In genomic region chr2:2271471-2271941, GRCh38 we compare ENCODE assay signal across 9 cellular contexts.
DNase-seq lines count a peak whose midpoint lies in the region; ATAC-seq and TF ChIP-seq lines count a peak whose summit lies in the region.
"Had no signal": no experiment of that assay in that cellular context is flagged by ENCODE, and none has a peak within 500 bp of the region (broad histone marks: within the 10 kb centered on the region; RNA-seq: fewer than 3 reads in every experiment).

No MANE protein-coding gene starts in this region.

- peak overlapping the region; percentile 47 for H3K27ac Mint-ChIP-seq in nephron progenitor cell
- no peak overlapping the region for H3K27ac Mint-ChIP-seq in T-helper 2 cell treated with Interferon-gamma antibody and Interleukin-4, amounts not matched to agents 5 μg/mL and 100 μg/mL, for 36 hours

- DNase-seq in CD1c-positive myeloid dendritic cell (ENCODE audit: extremely low spot score) = peak; percentile 2
- DNase-seq in NCI-H2196 treated with DMSO at 0.1 percent for 48 hours (lab: John Stamatoyannopoulos, UW; ENCODE audit: unreplicated experiment) = peak; percentile 79
- DNase-seq in cerebellar cortex (ENCODE audit: low spot score) = peak; percentile 89
- no peak for DNase-seq in nephron progenitor cell
- DNase-seq in T-helper 2 cell treated with Interferon-gamma antibody and Interleukin-4, amounts not matched to agents 5 μg/mL and 100 μg/mL, for 36 hours (ENCODE audit: low spot score) = no peak
- DNase-seq in T-helper 9 cell = no peak
- no peak for DNase-seq in amniotic stem cell (lab: John Stamatoyannopoulos, UW)
- DNase-seq: activated T-cell treated with anti-CD3 and anti-CD28 coated beads, Interleukin-2, amount 50 U/mL, for 1 hour had no signal

- no peaks in the 10 kb centered on the region for H3K36me3 Mint-ChIP-seq in nephron progenitor cell (ENCODE audit: low read depth)
- no peaks in the 10 kb centered on the region for H3K36me3 Mint-ChIP-seq in T-helper 2 cell treated with Interferon-gamma antibody and Interleukin-4, amounts not matched to agents 5 μg/mL and 100 μg/mL, for 36 hours (ENCODE audit: low read depth)

- no peak for TF ChIP-seq CTCF in nephron progenitor cell (IDR thresholded peaks at IDR 0.05)

- no peak for ATAC-seq in GM19467 (IDR thresholded peaks at IDR 0.05; ENCODE audit: unreplicated experiment)

- peaks cover 17% of the 10 kb centered on the region for H3K27me3 Mint-ChIP-seq in nephron progenitor cell (ENCODE audit: low read depth, poor library complexity)
- H3K27me3 Mint-ChIP-seq in T-helper 2 cell treated with Interferon-gamma antibody and Interleukin-4, amounts not matched to agents 5 μg/mL and 100 μg/mL, for 36 hours (ENCODE audit: low read depth) = no peaks in the 10 kb centered on the region

- no peak overlapping the region for H3K4me3 Mint-ChIP-seq in nephron progenitor cell
- H3K4me3 Mint-ChIP-seq in T-helper 2 cell treated with Interferon-gamma antibody and Interleukin-4, amounts not matched to agents 5 μg/mL and 100 μg/mL, for 36 hours = no peak overlapping the region

- peaks cover 12% of the 10 kb centered on the region for H3K4me1 Mint-ChIP-seq in nephron progenitor cell
- no peaks in the 10 kb centered on the region for H3K4me1 Mint-ChIP-seq in T-helper 2 cell treated with Interferon-gamma antibody and Interleukin-4, amounts not matched to agents 5 μg/mL and 100 μg/mL, for 36 hours (ENCODE audit: low read depth)

- no peaks in the 10 kb centered on the region for H3K9me3 Mint-ChIP-seq in nephron progenitor cell
- no peaks in the 10 kb centered on the region for H3K9me3 Mint-ChIP-seq in T-helper 2 cell treated with Interferon-gamma antibody and Interleukin-4, amounts not matched to agents 5 μg/mL and 100 μg/mL, for 36 hours

Comparison
In these comparisons a context has a peak if more than half of its experiments do, and no peak if none do; other contexts are left out.
1. DNase-seq: peak in CD1c-positive myeloid dendritic cell (single experiment), NCI-H2196 treated with DMSO at 0.1 percent for 48 hours (single experiment) and cerebellar cortex (single experiment); none in nephron progenitor cell (single experiment), T-helper 2 cell treated with Interferon-gamma antibody and Interleukin-4, amounts not matched to agents 5 μg/mL and 100 μg/mL, for 36 hours (single experiment), T-helper 9 cell (single experiment) and amniotic stem cell (single experiment).